Comparison of ENCODE assay signal across 15 cellular contexts in the genomic region with DNA sequence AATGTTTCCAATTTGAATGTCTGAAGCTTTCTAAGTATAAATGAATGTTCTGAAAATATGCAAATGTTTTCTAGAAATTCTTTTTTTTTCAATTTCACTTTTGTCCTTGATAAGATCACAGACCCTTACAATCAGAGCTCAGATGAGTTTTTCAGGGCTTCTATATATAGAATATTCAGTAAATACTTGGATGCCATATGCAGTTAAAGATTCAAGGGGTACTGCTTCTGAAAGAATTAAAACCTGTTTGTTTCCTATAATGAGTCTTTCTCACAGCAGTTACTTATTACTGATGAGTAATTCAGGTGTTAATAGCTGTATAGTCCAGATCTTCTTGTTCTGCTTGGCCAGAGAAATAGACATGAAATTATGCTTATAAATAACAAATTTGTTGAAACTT.
DNase-seq lines count a peak whose midpoint lies in the region; ATAC-seq and TF ChIP-seq lines count a peak whose summit lies in the region.
"Had no signal": no experiment of that assay in that cellular context is flagged by ENCODE, and none has a peak within 500 bp of the region (broad histone marks: within the 10 kb centered on the region; RNA-seq: fewer than 3 reads in every experiment).

No MANE protein-coding gene starts in this region.

- no peaks in the 10 kb centered on the region for H3K79me2 ChIP-seq in MM.1S (ENCODE audit: low read length)

- DNase-seq in MM.1S (peak; percentile 6), cerebellar nuclear complex (lab: John Stamatoyannopoulos, UW) (no peak), NOMO-1 (lab: John Stamatoyannopoulos, UW; ENCODE audit: unreplicated experiment in 2 of 2) (no peak)
- DNase-seq: CD8-positive, alpha-beta T cell; COR-L47; DMS153; DMS79 treated with DMSO at 0.1 percent for 48 hours; EL; KG1 had no signal

- no peaks in the 10 kb centered on the region for H3F3A ChIP-seq in MM.1S (ENCODE audit: insufficient read depth, low read length)

- TF ChIP-seq CTCF in MM.1S (IDR thresholded peaks at IDR 0.05; ENCODE audit: low read length): no peak

- H3K9me3 ChIP-seq in MM.1S (replicated peaks; ENCODE audit: insufficient read depth, low read length): no peaks in the 10 kb centered on the region
- H3K9me3 ChIP-seq: A549, HAP-1 had no signal

- H3K27me3 ChIP-seq in MM.1S (replicated peaks; ENCODE audit: insufficient read depth, low read length): no peaks in the 10 kb centered on the region

- H3K36me3 ChIP-seq in MM.1S (replicated peaks; ENCODE audit: insufficient read depth, low read length): no peaks in the 10 kb centered on the region
- H3K36me3 ChIP-seq: HAP-1 had no signal

- 0 out of 2 replicates have a peak, but pooled peaks cover 11% of the 10 kb centered on the region for H3K4me1 ChIP-seq in MM.1S (ENCODE audit: low read length)
- H3K4me1 ChIP-seq: A549, HAP-1 had no signal

- no peak overlapping the region for H3K27ac ChIP-seq in MM.1S (ENCODE audit: low read length)
- H3K27ac ChIP-seq: A549 had no signal

- H2AFZ ChIP-seq in MM.1S (ENCODE audit: low read length): no peak overlapping the region

- H3K4me3 ChIP-seq in MM.1S (ENCODE audit: low read length): no peak overlapping the region
- H3K4me3 ChIP-seq: A549, HAP-1 had no signal

- ATAC-seq in GM19324 (IDR thresholded peaks at IDR 0.05; ENCODE audit: low FRiP score, unreplicated experiment) (peak; percentile 56), HG03196 (IDR thresholded peaks at IDR 0.05; ENCODE audit: unreplicated experiment) (peak; percentile 69), HG03039 (IDR thresholded peaks at IDR 0.05; ENCODE audit: unreplicated experiment) (no peak), HG03175 (IDR thresholded peaks at IDR 0.05; ENCODE audit: unreplicated experiment) (no peak)
- ATAC-seq: A549; CD8-positive, alpha-beta T cell had no signal

- no peaks in the 10 kb centered on the region for H4K20me1 ChIP-seq in MM.1S (ENCODE audit: insufficient read depth, low read length)

- H3K4me2 ChIP-seq in MM.1S (ENCODE audit: low read depth, low read length): no peak overlapping the region
- H3K4me2 ChIP-seq: A549 had no signal

- H3K9ac ChIP-seq in MM.1S (ENCODE audit: low read length): no peak overlapping the region

- no peaks in the 10 kb centered on the region for H3K9me2 ChIP-seq in MM.1S (replicated peaks; ENCODE audit: insufficient read depth, low read length)

Comparison
In these comparisons a context has a peak if more than half of its experiments do, and no peak if none do; other contexts are left out.
1. ATAC-seq: peak in GM19324 (single experiment) and HG03196 (single experiment); none in HG03039 (single experiment) and HG03175 (single experiment).